In genomic region chr2:234308814-234309195, GRCh38 we compare ENCODE assay signal across 9 cellular contexts.
DNase-seq lines count a peak whose midpoint lies in the region; ATAC-seq, FAIRE-seq and TF ChIP-seq lines count a peak whose summit lies in the region.
"Had no signal": no experiment of that assay in that cellular context is flagged by ENCODE, and none has a peak within 500 bp of the region (broad histone marks: within the 10 kb centered on the region; RNA-seq: fewer than 3 reads in every experiment).

No MANE protein-coding gene starts in this region.

- peak; percentile 83 for ATAC-seq in HG03442 (IDR thresholded peaks at IDR 0.05; ENCODE audit: unreplicated experiment)
- ATAC-seq in foreskin keratinocyte = peak; percentile 54
- ATAC-seq in HG03025 (IDR thresholded peaks at IDR 0.05; ENCODE audit: low FRiP score, unreplicated experiment) = no peak

- no peak for TF ChIP-seq CTCF in foreskin keratinocyte (conservative IDR thresholded peaks at IDR 0.05)

- H3K9me3 Mint-ChIP-seq in activated CD4-positive, alpha-beta memory T cell treated with anti-CD3 and anti-CD28 coated beads, Interleukin-2, amount 10 ng/mL, durations not matched to agents 7 days and 5 days = peaks cover 15% of the 10 kb centered on the region

- peaks cover 24% of the 10 kb centered on the region for H3K4me1 ChIP-seq in foreskin keratinocyte
- H3K4me1 ChIP-seq: ascending aorta had no signal

- H3K27ac Mint-ChIP-seq in activated CD4-positive, alpha-beta memory T cell treated with anti-CD3 and anti-CD28 coated beads, Interleukin-2, amount 10 ng/mL, durations not matched to agents 7 days and 5 days = peak overlapping the region; percentile 97

- no peaks in the 10 kb centered on the region for H3K27me3 Mint-ChIP-seq in activated CD4-positive, alpha-beta memory T cell treated with anti-CD3 and anti-CD28 coated beads, Interleukin-2, amount 10 ng/mL, durations not matched to agents 7 days and 5 days

- H3K27me3 ChIP-seq in foreskin keratinocyte = no peaks in the 10 kb centered on the region
- H3K27me3 ChIP-seq: ascending aorta had no signal

- FAIRE-seq in H54 (lab: Jason Lieb, UNC) = no peak

- POLR2A ChIA-PET in activated CD4-positive, alpha-beta memory T cell treated with anti-CD3 and anti-CD28 coated beads, Interleukin-2, amount 10 ng/mL, durations not matched to agents 7 days and 5 days (lab: Charles Lee) = interaction anchor here (0.6 to 6.4 kb wide), 22 partner anchors 10 to 192 kb away, joined by 3 to 120 read pairs (median 6); partner anchors contain the start of gene ARL4C

- peaks cover 64% of the 10 kb centered on the region for H3K4me1 Mint-ChIP-seq in activated CD4-positive, alpha-beta memory T cell treated with anti-CD3 and anti-CD28 coated beads, Interleukin-2, amount 10 ng/mL, durations not matched to agents 7 days and 5 days

- peaks cover 30% of the 10 kb centered on the region for H3K36me3 Mint-ChIP-seq in activated CD4-positive, alpha-beta memory T cell treated with anti-CD3 and anti-CD28 coated beads, Interleukin-2, amount 10 ng/mL, durations not matched to agents 7 days and 5 days (ENCODE audit: low read depth)

- H3K4me3 Mint-ChIP-seq in activated CD4-positive, alpha-beta memory T cell treated with anti-CD3 and anti-CD28 coated beads, Interleukin-2, amount 10 ng/mL, durations not matched to agents 7 days and 5 days = peak overlapping the region; percentile 29

- CTCF ChIA-PET in activated CD4-positive, alpha-beta memory T cell treated with anti-CD3 and anti-CD28 coated beads, Interleukin-2, amount 10 ng/mL, durations not matched to agents 7 days and 5 days (lab: Charles Lee) = interaction anchor here (0.9 to 4.3 kb wide), 8 partner anchors 9 to 187 kb away, joined by 3 to 33 read pairs (median 5); no protein-coding TSS in a partner anchor

- peak; percentile 29 for DNase-seq in activated gamma-delta T cell treated with Interleukin-2 at 50 U/mL for 16 hours
- no peak for DNase-seq in activated gamma-delta T cell (lab: John Stamatoyannopoulos, UW)
- peak; percentile 83 for DNase-seq in activated CD4-positive, alpha-beta memory T cell treated with anti-CD3 and anti-CD28 coated beads, Interleukin-2, amount 10 ng/mL, durations not matched to agents 7 days and 5 days
- DNase-seq in foreskin keratinocyte = peak in 1 of 2 donors; percentile 79
- peak in 2 of 3 experiments; percentile 51 to 65 for DNase-seq in stimulated activated CD4-positive, alpha-beta T cell treated with anti-CD3 and anti-CD28 coated beads, TNF-alpha, amount 100 ng/mL, for 4 hours (ENCODE audit: low read depth in 3 of 3)
- no peak for DNase-seq in H54 (ENCODE audit: insufficient read length, low spot score)

- H3K27ac ChIP-seq in foreskin keratinocyte = peak overlapping the region; percentile 90

- TF ChIP-seq POLR2A in H54 (IDR thresholded peaks at IDR 0.05; ENCODE audit: low read depth, low read length) = no peak

Comparison
In these comparisons a context has a peak if more than half of its experiments do, and no peak if none do; other contexts are left out.
1. DNase-seq: peak in activated gamma-delta T cell treated with Interleukin-2 at 50 U/mL for 16 hours (single experiment), activated CD4-positive, alpha-beta memory T cell treated with anti-CD3 and anti-CD28 coated beads, Interleukin-2, amount 10 ng/mL, durations not matched to agents 7 days and 5 days (single experiment) and stimulated activated CD4-positive, alpha-beta T cell treated with anti-CD3 and anti-CD28 coated beads, TNF-alpha, amount 100 ng/mL, for 4 hours (2 of 3); none in activated gamma-delta T cell (single experiment) and H54 (single experiment).